ENCODE assay signal across 9 cellular contexts in the genomic region with DNA sequence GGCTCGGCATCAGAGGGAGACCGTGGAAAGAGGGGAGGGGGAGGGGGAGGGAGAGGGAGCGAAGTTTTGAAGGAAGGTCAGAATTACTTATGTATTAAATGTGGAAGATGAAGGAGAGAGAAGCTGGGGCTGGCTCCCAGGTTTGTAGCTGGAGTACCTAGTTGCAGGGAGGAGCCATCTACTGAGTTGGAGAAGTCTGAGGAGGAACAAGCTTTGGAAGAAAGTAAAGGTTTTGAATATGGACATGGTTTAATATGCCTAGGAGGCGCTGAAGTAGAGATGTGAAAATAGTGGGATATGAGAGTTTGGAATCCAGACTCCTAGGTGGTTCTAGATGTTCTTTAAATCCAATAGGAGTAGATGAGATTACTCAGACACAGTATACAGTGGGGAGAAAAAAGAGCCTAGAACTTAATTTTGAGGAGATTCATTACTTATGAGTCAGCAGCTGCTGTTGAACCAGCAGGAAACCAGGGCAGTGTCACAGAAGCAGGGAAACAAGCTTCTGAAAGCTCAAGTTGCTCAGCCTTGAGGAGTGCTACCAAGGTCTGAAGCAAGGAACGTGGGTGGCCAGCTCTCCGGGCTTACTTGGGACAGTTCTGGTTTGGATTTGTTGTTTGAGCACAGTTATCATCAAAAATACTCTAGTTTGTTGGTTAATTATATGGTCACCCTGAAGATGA.
DNase-seq lines count a peak whose midpoint lies in the region; ATAC-seq and FAIRE-seq lines count a peak whose summit lies in the region.
"Had no signal": no experiment of that assay in that cellular context is flagged by ENCODE, and none has a peak within 500 bp of the region (broad histone marks: within the 10 kb centered on the region; RNA-seq: fewer than 3 reads in every experiment).

No MANE protein-coding gene starts in this region.

- peak; percentile 24 for FAIRE-seq in RCC 7860 (lab: Jason Lieb, UNC)

- DNase-seq in Caki2 (ENCODE audit: low read depth), result peak; percentile 23
- DNase-seq in RCC 7860 (ENCODE audit: low spot score), result peak; percentile 63
- DNase-seq in non-pigmented ciliary epithelial cell (ENCODE audit: low read depth), result peak; percentile 85
- no peak for DNase-seq in NCI-H2227 treated with DMSO at 0.1 percent for 48 hours (lab: John Stamatoyannopoulos, UW)
- no peak for DNase-seq in activated CD8-positive, alpha-beta memory T cell treated with anti-CD3 and anti-CD28 coated beads for 24 hours

- in situ Hi-C loops in Caki2 (cut with HindIII; ENCODE audit: low pct_unique_long_range_greater_than_20kb, low sequenced_read_pairs), result no loop called here

- ATAC-seq in esophagus mucosa, result peak; percentile 45
- ATAC-seq in HG03571 (IDR thresholded peaks at IDR 0.05; ENCODE audit: unreplicated experiment), result no peak
- ATAC-seq in GM21515 (IDR thresholded peaks at IDR 0.05; ENCODE audit: unreplicated experiment), result no peak
- ATAC-seq: GM23338 had no signal

Comparison
In these comparisons a context has a peak if more than half of its experiments do, and no peak if none do; other contexts are left out.
1. DNase-seq: peak in Caki2 (single experiment), RCC 7860 (single experiment) and non-pigmented ciliary epithelial cell (single experiment); none in NCI-H2227 treated with DMSO at 0.1 percent for 48 hours (single experiment) and activated CD8-positive, alpha-beta memory T cell treated with anti-CD3 and anti-CD28 coated beads for 24 hours (single experiment).